In genomic region chr12:104258476-104259067, GRCh38 we compare ENCODE assay signal across 1 cellular context.
TF ChIP-seq lines count a peak whose summit lies in the region.

No MANE protein-coding gene starts in this region.

TF ChIP-seq in GM23338, 12 proteins besides CTCF, POLR2A, EP300 and RAD21 (continued from another document):
- TF ChIP-seq ZNF462 (CRISPR knock-in tag; IDR thresholded peaks at IDR 0.05) (no peak), ZNF114 (CRISPR knock-in tag; IDR thresholded peaks at IDR 0.05) (no peak)
